ENCODE assay signal across 20 cellular contexts in genomic region chr10:969473-970150, GRCh38. TPM values are rescaled to one million over a fixed set of nuclear protein-coding genes. Genes with fewer than 3 reads are reported as not detected.
DNase-seq lines count a peak whose midpoint lies in the region; ATAC-seq, FAIRE-seq and TF ChIP-seq lines count a peak whose summit lies in the region.
"Had no signal": no experiment of that assay in that cellular context is flagged by ENCODE, and none has a peak within 500 bp of the region (broad histone marks: within the 10 kb centered on the region; RNA-seq: fewer than 3 reads in every experiment).

No MANE protein-coding gene starts in this region.

- no peak overlapping the region for H3K9ac ChIP-seq in PC-3 (ENCODE audit: low read length)
- H3K9ac ChIP-seq in colonic mucosa (ENCODE audit: low read depth in 2 of 2, low read length in 2 of 2): no peak overlapping the region

- POLR2A ChIA-PET in PC-3 (lab: Charles Lee; ENCODE audit: unreplicated experiment): no interaction called here

- no peak overlapping the region for H3K4me3 Mint-ChIP-seq in GM23338
- H3K4me3 Mint-ChIP-seq: stimulated activated naive CD8-positive, alpha-beta T cell treated with anti-CD3 and anti-CD28 coated beads, Interleukin-15, Interleukin-2, amounts not matched to agents 100 ng/mL and 50 ng/mL, for 24 hours had no signal

- H3K36me3 Mint-ChIP-seq in GM23338 (ENCODE audit: low read depth): no peaks in the 10 kb centered on the region; the same call in 2 of the 3 replicates

- H3K9me3 Mint-ChIP-seq in GM23338: peaks cover 3% of the 10 kb centered on the region; the same call in 1 of the 3 replicates

- no TSS peak for BruUV-seq in PC-3 (replicated peaks; lab: Mats Ljungman, UMichigan)

- FAIRE-seq in GM12892 (lab: Jason Lieb, UNC): no peak
- FAIRE-seq: urothelium cell line had no signal

- CTCF ChIA-PET in PC-3 (lab: Charles Lee): no interaction called here

- H2AFZ ChIP-seq in GM23338 (0 out of 2 replicates have a peak overlapping the region, but pooled peaks have one; percentile 18), PC-3 (ENCODE audit: low read length) (no peak overlapping the region)

- H4K20me1 ChIP-seq in GM23338 (replicated peaks; ENCODE audit: insufficient read depth) (no peaks in the 10 kb centered on the region), PC-3 (ENCODE audit: low read length) (no peaks in the 10 kb centered on the region)

- H3F3A ChIP-seq in GM23338 (replicated peaks; ENCODE audit: low read depth) (no peaks in the 10 kb centered on the region), PC-3 (ENCODE audit: low read length, unreplicated experiment) (no peaks in the 10 kb centered on the region)

- no peak overlapping the region; the same call in 1 of the 2 replicates for H3K27ac Mint-ChIP-seq in GM23338
- H3K27ac Mint-ChIP-seq: stimulated activated naive CD8-positive, alpha-beta T cell treated with anti-CD3 and anti-CD28 coated beads, Interleukin-15, Interleukin-2, amounts not matched to agents 100 ng/mL and 50 ng/mL, for 24 hours had no signal

- TF ChIP-seq CTCF in GM23338 (conservative IDR thresholded peaks at IDR 0.05; ENCODE audit: low read depth in 2 of 2): no peak
- TF ChIP-seq CTCF in PC-3 (conservative IDR thresholded peaks at IDR 0.05; ENCODE audit: low read depth, low read length): no peak
- TF ChIP-seq CTCF in colonic mucosa (IDR thresholded peaks at IDR 0.05): no peak

- peak; percentile 46 for DNase-seq in GM23338 (ENCODE audit: low spot score)
- peak; percentile 23 for DNase-seq in iPS DF 19.7 (ENCODE audit: low read depth, low spot score)
- peak; percentile 54 for DNase-seq in posterior vena cava (ENCODE audit: low spot score)
- no peak for DNase-seq in PC-3
- no peak for DNase-seq in colonic mucosa
- DNase-seq in GM12892 (ENCODE audit: insufficient read length): no peak
- no peak for DNase-seq in HUDEP-2 (lab: John Stamatoyannopoulos, UW; ENCODE audit: unreplicated experiment in 76 of 76)
- DNase-seq: activated CD8-positive, alpha-beta memory T cell treated with anti-CD3 and anti-CD28 coated beads for 24 hours; foreskin melanocyte; MM.1S; nucleus accumbens; Right ventricle myocardium superior had no signal

- H3K9me2 ChIP-seq in GM23338 (ENCODE audit: insufficient read depth): no peaks in the 10 kb centered on the region
- no peaks in the 10 kb centered on the region for H3K9me2 ChIP-seq in PC-3 (replicated peaks; ENCODE audit: low read length)

- no peak for TF ChIP-seq EP300 in Ishikawa (IDR thresholded peaks at IDR 0.05; ENCODE audit: borderline replicate concordance)

- intact Hi-C loops in posterior vena cava (cut with DNase I): no loop called here
- intact Hi-C loops in PC-3 (cut with micrococcal nuclease): no loop called here
- intact Hi-C loops in colonic mucosa (cut with DNase I): no loop called here

- no peak overlapping the region for H3K27ac ChIP-seq in GM23338 (ENCODE audit: low read depth)
- no peak overlapping the region for H3K27ac ChIP-seq in PC-3 (ENCODE audit: low read length)
- H3K27ac ChIP-seq in colonic mucosa: no peak overlapping the region

- TF ChIP-seq POLR2A in GM12892 (IDR thresholded peaks at IDR 0.05; ENCODE audit: low read depth, low read length): no peak

- H3K9me3 ChIP-seq in PC-3 (ENCODE audit: low read length) (no peaks in the 10 kb centered on the region), colonic mucosa (no peaks in the 10 kb centered on the region)

- no peaks in the 10 kb centered on the region for H3K4me1 ChIP-seq in GM23338 (ENCODE audit: insufficient read depth)
- 0 out of 2 replicates have a peak, but pooled peaks cover 10% of the 10 kb centered on the region for H3K4me1 ChIP-seq in PC-3 (ENCODE audit: insufficient read depth, low read length)
- no peaks in the 10 kb centered on the region for H3K4me1 ChIP-seq in colonic mucosa

- H3K4me1 Mint-ChIP-seq in GM23338: peaks cover 11% of the 10 kb centered on the region

- H3K4me3 ChIP-seq in GM23338: no peak overlapping the region
- H3K4me3 ChIP-seq in PC-3 (ENCODE audit: low read length): no peak overlapping the region
- H3K4me3 ChIP-seq in colonic mucosa: no peak overlapping the region

- H3K4me2 ChIP-seq in GM23338 (no peak overlapping the region), PC-3 (ENCODE audit: low read length) (no peak overlapping the region)

- no peaks in the 10 kb centered on the region for H3K27me3 ChIP-seq in GM23338 (ENCODE audit: insufficient read depth)
- H3K27me3 ChIP-seq in PC-3 (ENCODE audit: low read length): no peaks in the 10 kb centered on the region
- H3K27me3 ChIP-seq in colonic mucosa: no peaks in the 10 kb centered on the region

- H3K36me3 ChIP-seq in GM23338 (ENCODE audit: insufficient read depth) (no peaks in the 10 kb centered on the region), PC-3 (ENCODE audit: low read depth, low read length) (no peaks in the 10 kb centered on the region), colonic mucosa (no peaks in the 10 kb centered on the region)

- H3K79me2 ChIP-seq in GM23338 (replicated peaks; ENCODE audit: insufficient read depth) (no peaks in the 10 kb centered on the region), PC-3 (ENCODE audit: low read length) (no peaks in the 10 kb centered on the region)

- TF ChIP-seq RAD21 in Ishikawa (IDR thresholded peaks at IDR 0.05; ENCODE audit: low read depth): no peak

- ATAC-seq in GM23338: peak; percentile 18; the same call in 2 of the 3 replicates
- no peak for ATAC-seq in PC-3

- H3K27me3 Mint-ChIP-seq in GM23338 (ENCODE audit: insufficient read depth, low read depth, poor library complexity): peaks cover 10% of the 10 kb centered on the region

TF ChIP-seq in GM23338, 12 proteins besides CTCF, POLR2A, EP300 and RAD21:
- TF ChIP-seq ZNF331 (CRISPR knock-in tag; IDR thresholded peaks at IDR 0.05; ENCODE audit: low read depth) (no peak), JUNB (IDR thresholded peaks at IDR 0.05; ENCODE audit: unreplicated experiment) (peak; percentile 91)

TF ChIP-seq in Ishikawa, 13 proteins besides CTCF, POLR2A, EP300 and RAD21:
- TF ChIP-seq CEBPB (IDR thresholded peaks at IDR 0.05) (peak; percentile 43), MAX (IDR thresholded peaks at IDR 0.05) (no peak), TCF12 (IDR thresholded peaks at IDR 0.05; ENCODE audit: low read depth) (no peak), ZBTB7A (IDR thresholded peaks at IDR 0.05; ENCODE audit: low read depth) (no peak), TEAD4 (IDR thresholded peaks at IDR 0.05) (no peak), NFIC (IDR thresholded peaks at IDR 0.05) (no peak)

RNA-seq across cellular contexts. Expression of gene GTPBP4, which starts 18.6 kb away (rescaled TPM):
- 48.7 and 56.5 TPM in 2 replicates for total RNA-seq in GM23338 (2014; rRNA removed; shearing (Covaris generic))
- polyA plus RNA-seq in GM23338 (2016; fragmentation: Nextera tagmentation; extraction: Ambion mirVana): 51.2 and 62.6 TPM in 2 replicates
- 10 to 100 TPM; 35.3 to 42.3 TPM for total RNA-seq in posterior vena cava
- total RNA-seq in PC-3 (2014; rRNA removed): 44.6 and 62.0 TPM in 2 replicates
- total RNA-seq in colonic mucosa: 10 to 100 TPM; 22.4 to 43.6 TPM
- 68.4 TPM for polyA plus RNA-seq in GM12892 (2012; ENCODE audit: missing spikeins)

RNA-seq across cellular contexts. Expression of gene LARP4B, which starts 38.1 kb away (rescaled TPM):
- 52.3 and 59.6 TPM in 2 replicates for total RNA-seq in GM23338 (2014; rRNA removed; shearing (Covaris generic))
- polyA plus RNA-seq in GM23338 (2016; fragmentation: Nextera tagmentation; extraction: Ambion mirVana): 14.6 and 18.3 TPM in 2 replicates
- total RNA-seq in posterior vena cava (10 to 100 TPM; 49.6 to 57.8 TPM), PC-3 (2014; rRNA removed) (32.7 and 33.9 TPM in 2 replicates), colonic mucosa (100 to 1,000 TPM; 129 to 136 TPM)
- 35.3 TPM for polyA plus RNA-seq in GM12892 (2012; ENCODE audit: missing spikeins)

RNA-seq across cellular contexts. Expression of gene IDI2, which starts 56.0 kb away (rescaled TPM):
- not detected in 2 replicates for total RNA-seq in GM23338 (2014; rRNA removed; shearing (Covaris generic))
- not detected in 2 replicates for polyA plus RNA-seq in GM23338 (2016; fragmentation: Nextera tagmentation; extraction: Ambion mirVana)
- total RNA-seq in posterior vena cava (not detected), PC-3 (2014; rRNA removed) (not detected in 2 replicates), colonic mucosa (not detected)
- not detected for polyA plus RNA-seq in GM12892 (2012; ENCODE audit: missing spikeins)
- total RNA-seq: dermis microvascular lymphatic vessel endothelial cell; mucosa of gallbladder; NCI-H460; sciatic nerve; T-helper 2 cell treated with Interferon-gamma antibody and Interleukin-4, amounts not matched to agents 100 ng/mL and 5 ng/mL, for 36 hours had no signal

Comparison
In these comparisons a context has a peak if more than half of its experiments do, and no peak if none do; other contexts are left out.
1. DNase-seq: peak in GM23338 (single experiment), iPS DF 19.7 (single experiment) and posterior vena cava (single experiment); none in PC-3 (single experiment), colonic mucosa (single experiment), GM12892 (single experiment) and HUDEP-2 (0 of 76).